In genomic region chrX:41913476-41913875, GRCh38 we compare ENCODE assay signal across 26 cellular contexts.
"Had no signal": no experiment of that assay in that cellular context is flagged by ENCODE, and none has a peak within 500 bp of the region (broad histone marks: within the 10 kb centered on the region; RNA-seq: fewer than 3 reads in every experiment).

No MANE protein-coding gene starts in this region.

- H3K36me3 ChIP-seq: colonic mucosa, esophagus squamous epithelium, heart right ventricle, pancreas, right lobe of liver, thyroid gland, vagina had no signal

- H3K9me3 ChIP-seq: colonic mucosa, esophagus squamous epithelium, heart right ventricle, pancreas, right lobe of liver, thyroid gland, vagina had no signal

- H3K4me1 ChIP-seq: colonic mucosa, right lobe of liver, thyroid gland had no signal

- H3K27me3 ChIP-seq: colonic mucosa, esophagus squamous epithelium, pancreas, right lobe of liver, thyroid gland, vagina had no signal

- ATAC-seq: heart right ventricle, left lobe of liver, natural killer cell, right lobe of liver had no signal

- H3K9me3 Mint-ChIP-seq: dendritic cell treated with granulocyte-macrophage colony-stimulating factor and Interleukin-4, amounts not matched to agents 40 ng/mL and 50 ng/mL, for 4 days; memory B cell; natural killer cell; stimulated activated naive CD8-positive, alpha-beta T cell treated with anti-CD3 and anti-CD28 coated beads, Interleukin-15, amount 100 ng/mL, for 72 hours had no signal

- DNase-seq: colonic mucosa; effector CD8-positive, alpha-beta T cell; esophagus squamous epithelium; foreskin melanocyte; glutamatergic neuron; heart right ventricle; hippocampal formation; kidney; natural killer cell; occipital lobe; pancreas; right lobe of liver; small intestine; stimulated activated CD4-positive, alpha-beta T cell treated with anti-CD3 and anti-CD28 coated beads, Interleukin-12 subunit alpha, Interleukin-12 subunit beta, amount 100 ng/mL, for 4 hours; stimulated activated CD4-positive, alpha-beta T cell treated with anti-CD3 and anti-CD28 coated beads, Interleukin-1b, Interleukin-23, amount 100 ng/mL, for 48 hours; stimulated activated CD4-positive, alpha-beta T cell treated with anti-CD3 and anti-CD28 coated beads, Interleukin-4, amount 100 ng/mL, for 1 hour; stimulated activated CD8-positive, alpha-beta memory T cell treated with anti-CD3 and anti-CD28 coated beads, Interleukin-4, amount 100 ng/mL, for 48 hours; stimulated activated naive CD4-positive, alpha-beta T cell; stimulated activated naive CD8-positive, alpha-beta T cell treated with anti-CD3 and anti-CD28 coated beads, Interleukin-15, amount 100 ng/mL, for 72 hours; thyroid gland; trophoblast cell had no signal

- H3K27me3 Mint-ChIP-seq: dendritic cell treated with granulocyte-macrophage colony-stimulating factor and Interleukin-4, amounts not matched to agents 40 ng/mL and 50 ng/mL, for 4 days; memory B cell; stimulated activated naive CD8-positive, alpha-beta T cell treated with anti-CD3 and anti-CD28 coated beads, Interleukin-15, amount 100 ng/mL, for 72 hours had no signal

- H3K27ac Mint-ChIP-seq: dendritic cell treated with granulocyte-macrophage colony-stimulating factor and Interleukin-4, amounts not matched to agents 40 ng/mL and 50 ng/mL, for 4 days; memory B cell; natural killer cell had no signal

- H3K27ac ChIP-seq: colonic mucosa, esophagus squamous epithelium, heart right ventricle, pancreas, right lobe of liver, thyroid gland, vagina had no signal

- H3K4me3 Mint-ChIP-seq: dendritic cell treated with granulocyte-macrophage colony-stimulating factor and Interleukin-4, amounts not matched to agents 40 ng/mL and 50 ng/mL, for 4 days; memory B cell; natural killer cell; stimulated activated naive CD8-positive, alpha-beta T cell treated with anti-CD3 and anti-CD28 coated beads, Interleukin-15, amount 100 ng/mL, for 72 hours had no signal

- H3K4me3 ChIP-seq: colonic mucosa, esophagus squamous epithelium, heart right ventricle, lung, pancreas, right lobe of liver, thyroid gland, vagina had no signal

- H3K36me3 Mint-ChIP-seq: natural killer cell had no signal
